ENCODE assay signal across 8 cellular contexts in the genomic region with DNA sequence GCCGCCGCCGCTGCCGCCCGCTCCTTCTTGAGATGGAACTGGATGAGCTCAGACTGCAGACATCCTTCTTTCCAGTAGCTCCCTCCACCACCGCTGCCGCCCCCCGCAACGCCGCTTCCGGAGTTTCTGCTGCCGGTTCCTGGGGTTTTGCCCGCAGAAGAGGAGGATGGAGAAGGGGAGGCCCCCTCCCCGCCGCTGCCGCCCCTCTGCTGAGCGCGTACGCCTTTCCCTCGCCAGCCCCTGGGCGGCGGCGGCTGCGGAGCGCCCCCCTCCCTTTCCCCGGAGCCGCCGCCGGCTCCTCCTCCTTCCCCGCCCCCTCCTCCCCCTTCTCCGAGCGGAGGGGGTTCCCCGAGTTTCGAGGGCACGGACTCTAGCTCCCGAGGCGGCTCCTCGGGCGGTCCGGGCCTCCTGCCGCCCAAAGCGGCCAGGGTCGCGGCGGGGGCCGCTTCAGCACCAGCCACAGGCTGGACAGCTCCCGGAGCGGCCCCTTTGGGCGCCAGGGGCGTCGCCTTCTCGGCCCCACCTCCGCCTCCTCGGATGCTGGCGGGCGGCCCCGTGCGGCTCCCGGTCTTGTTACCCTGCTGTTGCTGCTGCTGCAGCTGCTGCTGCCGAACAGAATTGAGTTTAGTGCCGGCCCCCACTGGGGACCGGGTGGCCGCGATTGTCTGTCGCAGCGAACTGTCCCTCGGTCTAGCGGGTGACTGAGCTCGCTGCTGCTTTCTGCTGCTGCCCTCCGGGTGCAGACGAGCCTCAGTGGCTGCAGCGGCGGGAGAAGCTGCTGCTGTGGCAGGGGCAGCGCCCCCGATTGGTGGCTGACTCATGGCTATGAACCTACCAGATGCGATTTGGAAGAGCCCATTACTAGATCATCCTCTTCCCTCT. TPM values are rescaled to one million over a fixed set of nuclear protein-coding genes. Genes with fewer than 3 reads are reported as not detected.
DNase-seq lines count a peak whose midpoint lies in the region; ATAC-seq lines count a peak whose summit lies in the region.

No MANE protein-coding gene starts in this region.

- DNase-seq in G401 (ENCODE audit: low spot score) = peak; percentile 77
- DNase-seq in H7 = peak; percentile 91
- DNase-seq in LoVo (ENCODE audit: low spot score) = peak; percentile 8
- DNase-seq in SW 1271 (lab: John Stamatoyannopoulos, UW) = peak; percentile 42 to 91
- peak; percentile 26 for DNase-seq in amniotic stem cell (lab: John Stamatoyannopoulos, UW)
- peak; percentile 70 to 86 (median 86) for DNase-seq in right cardiac atrium
- peak; percentile 19 for DNase-seq in renal cortical epithelial cell (ENCODE audit: low read depth)
- DNase-seq in mesenteric fat pad (ENCODE audit: low spot score) = no peak

- ATAC-seq in right cardiac atrium = peak; percentile 89 to 93

- no peaks in the 10 kb centered on the region for H3K36me3 ChIP-seq in H7 (replicated peaks; ENCODE audit: control insufficient read depth, insufficient read depth, low read length)

- H3K27ac ChIP-seq in right cardiac atrium (ENCODE audit: low read length) = no peak overlapping the region

- WGBS in right cardiac atrium = 2% methylated on average over 75 of the region's 76 CpGs

- peaks cover 7% of the 10 kb centered on the region for H3K4me1 ChIP-seq in right cardiac atrium (ENCODE audit: control insufficient read depth, insufficient read depth, low read length)

- in situ Hi-C loops in G401 (cut with HindIII; ENCODE audit: low sequenced_read_pairs) = no loop called here

- peaks cover 17% of the 10 kb centered on the region for H3K27me3 ChIP-seq in H7 (ENCODE audit: control insufficient read depth, insufficient read depth, low read length)
- H3K27me3 ChIP-seq in right cardiac atrium (ENCODE audit: control insufficient read depth, insufficient read depth) = peaks cover 2% of the 10 kb centered on the region

- H3K9me3 ChIP-seq in right cardiac atrium (ENCODE audit: control insufficient read depth, low read length) = no peaks in the 10 kb centered on the region

- peak overlapping the region; percentile 78 for H3K4me3 ChIP-seq in H7 (ENCODE audit: insufficient read depth, low read depth, low read length)
- H3K4me3 ChIP-seq in right cardiac atrium (ENCODE audit: low read length) = peak overlapping the region; percentile 65

- intact Hi-C loops in right cardiac atrium (cut with DNase I) = no loop called here

RNA-seq across cellular contexts. Expression of a gene that starts 56.8 kb away (rescaled TPM):
- 0.49 TPM in 1 of 2 replicates, not detected in the other for total RNA-seq in G401 (2014; rRNA removed; shearing (Covaris generic))
- total RNA-seq in H7 (2014; rRNA removed; shearing (Covaris generic)) = 0.55 and 2.3 TPM in 2 replicates
- total RNA-seq in right cardiac atrium (1 to 10 TPM; 1.3 to 8.2 (median 3.8) TPM), renal cortical epithelial cell (1.0 and 4.4 TPM in 2 replicates), mesenteric fat pad (2.7 TPM)
- polyA plus RNA-seq in right cardiac atrium = 2.3 TPM
